12 cellular contexts compared by ENCODE assay signal in genomic region chr1:36383240-36383639, GRCh38. TPM values are rescaled to one million over a fixed set of nuclear protein-coding genes. Genes with fewer than 3 reads are reported as not detected.
DNase-seq lines count a peak whose midpoint lies in the region; ATAC-seq and TF ChIP-seq lines count a peak whose summit lies in the region.
"Had no signal": no experiment of that assay in that cellular context is flagged by ENCODE, and none has a peak within 500 bp of the region (broad histone marks: within the 10 kb centered on the region; RNA-seq: fewer than 3 reads in every experiment).

No MANE protein-coding gene starts in this region.

- H3K27me3 Mint-ChIP-seq in CD14-positive monocyte (ENCODE audit: low read depth in 3 of 3) (peaks cover 0 to 6% (median 0%) of the 10 kb centered on the region in 3 donors), HFFc6 (ENCODE audit: insufficient read depth) (peaks cover 7% of the 10 kb centered on the region), nephron (ENCODE audit: low read depth) (no peaks in the 10 kb centered on the region)
- H3K27me3 Mint-ChIP-seq in central memory CD8-positive, alpha-beta T cell = no peaks in the 10 kb centered on the region

- peaks cover 0 to 76% (median 33%) of the 10 kb centered on the region in 4 donors for H3K4me1 ChIP-seq in tibial nerve

- H3K36me3 Mint-ChIP-seq in CD14-positive monocyte (peaks cover 41 to 45% of the 10 kb centered on the region in 2 donors), HFFc6 (ENCODE audit: low read depth) (peaks cover 14% of the 10 kb centered on the region; the same call in 1 of the 2 replicates), nephron (ENCODE audit: low read depth) (peaks cover 8% of the 10 kb centered on the region)
- H3K36me3 Mint-ChIP-seq in central memory CD8-positive, alpha-beta T cell (ENCODE audit: insufficient read depth) = peaks cover 19% of the 10 kb centered on the region

- peak overlapping the region in 2 of 7 donors; percentile 73 to 82 for H3K27ac Mint-ChIP-seq in CD14-positive monocyte
- H3K27ac Mint-ChIP-seq in HFFc6 = peak overlapping the region; percentile 2; the same call in 1 of the 2 replicates
- H3K27ac Mint-ChIP-seq in central memory CD8-positive, alpha-beta T cell (ENCODE audit: low read depth) = peak overlapping the region; percentile 95
- H3K27ac Mint-ChIP-seq in nephron = peak overlapping the region in 2 of 3 experiments; percentile 8 to 66

- H3K9me3 ChIP-seq in tibial nerve = no peaks in the 10 kb centered on the region
- H3K9me3 ChIP-seq: Caco-2, mucosa of descending colon had no signal

- no peak for ATAC-seq in central memory CD8-positive, alpha-beta T cell (replicated peaks; ENCODE audit: extremely low read depth, poor library complexity, severe bottlenecking)
- ATAC-seq in GM21825 (IDR thresholded peaks at IDR 0.05; ENCODE audit: unreplicated experiment) = no peak
- no peak for ATAC-seq in HG03469 (IDR thresholded peaks at IDR 0.05; ENCODE audit: unreplicated experiment)
- ATAC-seq: mucosa of descending colon had no signal

- H3K4me3 ChIP-seq in tibial nerve = no peak overlapping the region
- H3K4me3 ChIP-seq: mucosa of descending colon, smooth muscle cell had no signal

- peak overlapping the region in 1 of 4 donors; percentile 97 for H3K27ac ChIP-seq in tibial nerve

- H3K36me3 ChIP-seq in tibial nerve = peaks cover 0 to 4% (median 0%) of the 10 kb centered on the region in 3 donors

- peaks cover 0 to 3% (median 0%) of the 10 kb centered on the region in 7 donors for H3K9me3 Mint-ChIP-seq in CD14-positive monocyte
- no peaks in the 10 kb centered on the region for H3K9me3 Mint-ChIP-seq in HFFc6
- H3K9me3 Mint-ChIP-seq in central memory CD8-positive, alpha-beta T cell = no peaks in the 10 kb centered on the region
- H3K9me3 Mint-ChIP-seq in nephron = no peaks in the 10 kb centered on the region

- intact Hi-C loops in CD14-positive monocyte (cut with micrococcal nuclease) = no loop called here

- H3K4me1 Mint-ChIP-seq in CD14-positive monocyte (peaks cover 71% of the 10 kb centered on the region), HFFc6 (ENCODE audit: low read depth) (peaks cover 66% of the 10 kb centered on the region), nephron (peaks cover 58% of the 10 kb centered on the region)
- H3K4me1 Mint-ChIP-seq in central memory CD8-positive, alpha-beta T cell = peaks cover 61% of the 10 kb centered on the region

- no peak for TF ChIP-seq EP300 in tibial nerve (IDR thresholded peaks at IDR 0.05)

- TF ChIP-seq CTCF in CD14-positive monocyte (IDR thresholded peaks at IDR 0.05) = no peak
- no peak for TF ChIP-seq CTCF in HFFc6 (IDR thresholded peaks at IDR 0.05)
- TF ChIP-seq CTCF in nephron (IDR thresholded peaks at IDR 0.05; ENCODE audit: unreplicated experiment in 3 of 3) = no peak
- TF ChIP-seq CTCF in tibial nerve (IDR thresholded peaks at IDR 0.05) = no peak

- TF ChIP-seq POLR2A in tibial nerve (IDR thresholded peaks at IDR 0.05) = no peak

- peak overlapping the region; percentile 35 to 97 for H3K4me3 Mint-ChIP-seq in CD14-positive monocyte
- 0 out of 2 replicates have a peak overlapping the region, but pooled peaks have one; percentile 93 for H3K4me3 Mint-ChIP-seq in HFFc6
- H3K4me3 Mint-ChIP-seq in central memory CD8-positive, alpha-beta T cell = peak overlapping the region; percentile 92
- peak overlapping the region; percentile 71 to 83 (median 80) for H3K4me3 Mint-ChIP-seq in nephron

- DNase-seq in CD14-positive monocyte (ENCODE audit: low spot score) = no peak
- no peak for DNase-seq in HFFc6
- no peak for DNase-seq in central memory CD8-positive, alpha-beta T cell (ENCODE audit: low spot score in 2 of 2)
- DNase-seq in AG20443 (ENCODE audit: low spot score) = no peak
- DNase-seq in tibial nerve (ENCODE audit: low spot score in 2 of 2) = no peak
- DNase-seq: Caco-2, mucosa of descending colon, NCI-H1105 had no signal

- WGBS in tibial nerve, 2 donors = 75 to 88% methylated on average over 4 of the region's 4 CpGs

- H3K27me3 ChIP-seq in tibial nerve = no peaks in the 10 kb centered on the region

RNA-seq across cellular contexts. Expression of gene STK40, which starts 2.5 kb away (rescaled TPM):
- polyA plus RNA-seq in CD14-positive monocyte = 10 to 100 TPM; 40.2 to 65.9 TPM
- total RNA-seq in HFFc6 (2021; fragmentation: NEBNext Ultra II Directional; extraction: Animal tissue kit (Norgen Biotek cat#: 25700)) = 10 to 100 TPM; 24.1 to 26.5 (median 25.1) TPM
- total RNA-seq in tibial nerve = 10 to 100 TPM; 25.7 to 39.3 (median 30.0) TPM

RNA-seq across cellular contexts. Expression of gene LSM10, which starts 14.5 kb away (rescaled TPM):
- 100 to 1,000 TPM; 224 to 234 TPM for polyA plus RNA-seq in CD14-positive monocyte
- total RNA-seq in HFFc6 (2021; fragmentation: NEBNext Ultra II Directional; extraction: Animal tissue kit (Norgen Biotek cat#: 25700)) = 10 to 100 TPM; 44.6 to 58.7 (median 49.6) TPM
- total RNA-seq in tibial nerve = 10 to 100 TPM; 10.2 to 75.6 (median 34.7) TPM

RNA-seq across cellular contexts. Expression of gene EVA1B, which starts 59.8 kb away (rescaled TPM):
- 10 to 100 TPM; 16.6 to 19.1 TPM for polyA plus RNA-seq in CD14-positive monocyte
- total RNA-seq in HFFc6 (2021; fragmentation: NEBNext Ultra II Directional; extraction: Animal tissue kit (Norgen Biotek cat#: 25700)) = 100 to 1,000 TPM; 152 to 206 (median 155) TPM
- 100 to 1,000 TPM in 1 of 4 donors, 10 to 100 TPM in 3; 61.4 to 128 (median 86.3) TPM for total RNA-seq in tibial nerve
